In genomic region chr6:106087548-106088325, GRCh38 we compare ENCODE assay signal across 8 cellular contexts. TPM values are rescaled to one million over a fixed set of nuclear protein-coding genes. Genes with fewer than 3 reads are reported as not detected.
DNase-seq lines count a peak whose midpoint lies in the region; ATAC-seq and TF ChIP-seq lines count a peak whose summit lies in the region.

No MANE protein-coding gene starts in this region.

- H3K4me3 Mint-ChIP-seq in HFFc6 (peak overlapping the region; percentile 91), MCF 10A (ENCODE audit: unreplicated experiment) (peak overlapping the region; percentile 97)

- peaks cover 39% of the 10 kb centered on the region for H3K36me3 Mint-ChIP-seq in HFFc6 (ENCODE audit: low read depth)
- peaks cover 28% of the 10 kb centered on the region for H3K36me3 Mint-ChIP-seq in MCF 10A (ENCODE audit: insufficient read depth, unreplicated experiment)

- intact Hi-C loops in MCF 10A (cut with micrococcal nuclease) = loop anchor here (1.0 to 5.0 kb wide), 3 partner anchors 95 to 294 kb away; no protein-coding TSS in a partner anchor
- intact Hi-C loops in right lobe of liver (cut with DNase I) = no loop called here

- H3K79me2 ChIP-seq in ACC112 (ENCODE audit: control insufficient read depth, insufficient read depth, low read length, unreplicated experiment) = no peaks in the 10 kb centered on the region

- H3K4me3 ChIP-seq in ACC112 (ENCODE audit: low read depth, low read length) = peak overlapping the region; percentile 85
- peak overlapping the region in 2 of 3 donors; percentile 4 to 42 for H3K4me3 ChIP-seq in right lobe of liver
- peak overlapping the region; percentile 31 to 60 (median 52) for H3K4me3 ChIP-seq in upper lobe of left lung

- no peaks in the 10 kb centered on the region for H3K9me3 ChIP-seq in right lobe of liver
- H3K9me3 ChIP-seq in upper lobe of left lung = no peaks in the 10 kb centered on the region

- H3K4me1 Mint-ChIP-seq in HFFc6 (ENCODE audit: low read depth) (peaks cover 84% of the 10 kb centered on the region), MCF 10A (ENCODE audit: insufficient read depth, unreplicated experiment) (peaks cover 50% of the 10 kb centered on the region)

- H3K4me1 ChIP-seq in ACC112 (ENCODE audit: control insufficient read depth, insufficient read depth, low read length, unreplicated experiment) = peaks cover 42% of the 10 kb centered on the region
- peaks cover 0 to 11% (median 0%) of the 10 kb centered on the region in 4 donors for H3K4me1 ChIP-seq in right lobe of liver
- H3K4me1 ChIP-seq in upper lobe of left lung = peaks cover 27 to 50% (median 34%) of the 10 kb centered on the region in 4 donors

- no TSS peak for BruUV-seq in MCF 10A (replicated peaks; lab: Mats Ljungman, UMichigan)

- TF ChIP-seq CTCF in HFFc6 (IDR thresholded peaks at IDR 0.05) (no peak), MCF 10A (IDR thresholded peaks at IDR 0.05; ENCODE audit: unreplicated experiment) (no peak), right lobe of liver (IDR thresholded peaks at IDR 0.05) (no peak), upper lobe of left lung (IDR thresholded peaks at IDR 0.05) (no peak)

- H3K27me3 ChIP-seq in ACC112 (ENCODE audit: insufficient read depth, low read length) (no peaks in the 10 kb centered on the region), right lobe of liver (peaks cover 0 to 8% of the 10 kb centered on the region in 2 donors), upper lobe of left lung (no peaks in the 10 kb centered on the region)

- no peak for TF ChIP-seq EP300 in upper lobe of left lung (IDR thresholded peaks at IDR 0.05)

- H3K27me3 Mint-ChIP-seq in HFFc6 (ENCODE audit: insufficient read depth) = peaks cover 2% of the 10 kb centered on the region; the same call in 1 of the 2 replicates
- no peaks in the 10 kb centered on the region for H3K27me3 Mint-ChIP-seq in MCF 10A (ENCODE audit: insufficient read depth, unreplicated experiment)

- peak overlapping the region; percentile 91 for H3K27ac Mint-ChIP-seq in HFFc6
- peak overlapping the region; percentile 89 for H3K27ac Mint-ChIP-seq in MCF 10A (ENCODE audit: low read depth, unreplicated experiment)

- DNase-seq in HFFc6 = peak; percentile 78
- peak; percentile 69 for DNase-seq in MCF 10A (ENCODE audit: unreplicated experiment)
- peak in 1 of 3 donors; percentile 35 for DNase-seq in right lobe of liver
- DNase-seq in upper lobe of left lung = peak in 1 of 2 donors; percentile 56
- no peak for DNase-seq in NCI-H2107 treated with DMSO at 0.1 percent for 48 hours (lab: John Stamatoyannopoulos, UW; ENCODE audit: unreplicated experiment)
- no peak for DNase-seq in iPS-NIHi7 (ENCODE audit: extremely low spot score)
- no peak for DNase-seq in HuH-7 (ENCODE audit: low spot score)

- TF ChIP-seq POLR2A in right lobe of liver (IDR thresholded peaks at IDR 0.05) (no peak), upper lobe of left lung (IDR thresholded peaks at IDR 0.05) (peak in 1 of 4 donors; percentile 50)

- no peaks in the 10 kb centered on the region for H3K36me3 ChIP-seq in ACC112 (ENCODE audit: insufficient read depth, low read length)
- no peaks in the 10 kb centered on the region for H3K36me3 ChIP-seq in right lobe of liver
- H3K36me3 ChIP-seq in upper lobe of left lung = peaks cover 0 to 3% (median 0%) of the 10 kb centered on the region in 4 donors

- ATAC-seq in right lobe of liver = peak; percentile 30 to 63 (median 43)
- peak in 1 of 2 donors; percentile 22 for ATAC-seq in upper lobe of left lung (ENCODE audit: low FRiP score in 2 of 2)

- H2AFZ ChIP-seq in ACC112 (ENCODE audit: low read length, unreplicated experiment) = peak overlapping the region; percentile 63

- WGBS in right lobe of liver (ENCODE audit: insufficient coverage, low coverage, low lambda C conversion rate, missing lambda C conversion rate) = 10% methylated on average over 12 of the region's 13 CpGs
- WGBS in upper lobe of left lung, 2 donors = 20 to 25% methylated on average over 13 of the region's 13 CpGs

- H3K27ac ChIP-seq in ACC112 (ENCODE audit: low read depth, low read length) = peak overlapping the region; percentile 45; the same call in 1 of the 2 replicates
- H3K27ac ChIP-seq in right lobe of liver = peak overlapping the region in 2 of 3 donors; percentile 7 to 70
- peak overlapping the region; percentile 77 to 87 (median 83) for H3K27ac ChIP-seq in upper lobe of left lung

- CTCF ChIA-PET in MCF 10A (lab: Yijun Ruan, JAX) = interaction anchor here (0.6 to 2.7 kb wide), 13 partner anchors 9 to 656 kb away, joined by 3 to 12 read pairs (median 4); no protein-coding TSS in a partner anchor

- H3K9me3 Mint-ChIP-seq in HFFc6 = no peaks in the 10 kb centered on the region
- no peaks in the 10 kb centered on the region for H3K9me3 Mint-ChIP-seq in MCF 10A (ENCODE audit: unreplicated experiment)

- POLR2A ChIA-PET in MCF 10A (lab: Yijun Ruan, JAX) = interaction anchor here (0.6 to 4.2 kb wide), 25 partner anchors 10 to 658 kb away, joined by 3 to 44 read pairs (median 4); no protein-coding TSS in a partner anchor

RNA-seq across cellular contexts. Expression of gene PRDM1, which starts 1.6 kb away (rescaled TPM):
- 10 to 100 TPM in 3 of 6 experiments, 1 to 10 TPM in 3; 8.4 to 12.3 (median 10.3) TPM for total RNA-seq in HFFc6 (2021; fragmentation: NEBNext Ultra II Directional; extraction: Animal tissue kit (Norgen Biotek cat#: 25700))
- total RNA-seq in MCF 10A (2022) (12.6 and 13.1 TPM in 2 replicates), right lobe of liver (1 to 10 TPM in 5 of 6 experiments, under 1 TPM in 1; 0.86 to 2.8 (median 1.3) TPM), upper lobe of left lung (10 to 100 TPM in 5 of 6 donors, 1 to 10 TPM in 1; 6.2 to 32.2 (median 12.9) TPM)

Comparison
In these comparisons a context has a peak if more than half of its experiments do, and no peak if none do; other contexts are left out.
1. H3K4me3 ChIP-seq: peak in every context shown above with its lines; median percentile 85 in ACC112; 52 in upper lobe of left lung; 23 in right lobe of liver.
2. DNase-seq: peak in HFFc6 (single experiment) and MCF 10A (single experiment); none in NCI-H2107 treated with DMSO at 0.1 percent for 48 hours (single experiment), iPS-NIHi7 (single experiment) and HuH-7 (single experiment).
3. Peak in every context shown above with its lines, with median percentiles within 50 percentile points of each other: H3K27ac ChIP-seq.